Comparison of ENCODE assay signal across 8 cellular contexts in genomic region chr17:3667366-3668278, GRCh38. TPM values are rescaled to one million over a fixed set of nuclear protein-coding genes. Genes with fewer than 3 reads are reported as not detected.
DNase-seq lines count a peak whose midpoint lies in the region; ATAC-seq lines count a peak whose summit lies in the region.

No MANE protein-coding gene starts in this region.

- peak overlapping the region; percentile 91 for H3K4me3 Mint-ChIP-seq in activated CD8-positive, alpha-beta T cell treated with anti-CD3 and anti-CD28 coated beads, Interleukin-2, amount 10 ng/mL, durations not matched to agents 7 days and 5 days

- peak overlapping the region; percentile 70 for H3K9ac ChIP-seq in muscle layer of colon (ENCODE audit: low read length)

- H3K4me3 ChIP-seq in muscle layer of colon (ENCODE audit: low read depth in 1 of 2, low read length in 2 of 2): peak overlapping the region; percentile 70 to 74

- CTCF ChIA-PET in activated CD8-positive, alpha-beta T cell treated with anti-CD3 and anti-CD28 coated beads, Interleukin-2, amount 10 ng/mL, durations not matched to agents 7 days and 5 days (lab: Charles Lee): no interaction called here

- peaks cover 27% of the 10 kb centered on the region for H3K4me1 ChIP-seq in muscle layer of colon (ENCODE audit: insufficient read depth, low read length)

- no peaks in the 10 kb centered on the region for H3K27me3 Mint-ChIP-seq in activated CD8-positive, alpha-beta T cell treated with anti-CD3 and anti-CD28 coated beads, Interleukin-2, amount 10 ng/mL, durations not matched to agents 7 days and 5 days (ENCODE audit: low read depth)

- H3K27me3 ChIP-seq in muscle layer of colon (ENCODE audit: control insufficient read depth in 1 of 2, insufficient read depth in 2 of 2, low read length in 2 of 2): no peaks in the 10 kb centered on the region

- H3K9me3 ChIP-seq in muscle layer of colon (ENCODE audit: low read length): no peaks in the 10 kb centered on the region

- H3K36me3 ChIP-seq in muscle layer of colon (ENCODE audit: insufficient read depth, low read length): peaks cover 28% of the 10 kb centered on the region

- H3K36me3 Mint-ChIP-seq in activated CD8-positive, alpha-beta T cell treated with anti-CD3 and anti-CD28 coated beads, Interleukin-2, amount 10 ng/mL, durations not matched to agents 7 days and 5 days (ENCODE audit: low read depth): peaks cover 13% of the 10 kb centered on the region

- peak; percentile 47 for DNase-seq in G401 (ENCODE audit: low spot score)
- DNase-seq in LoVo (ENCODE audit: low spot score): peak; percentile 90
- DNase-seq in activated CD8-positive, alpha-beta T cell treated with anti-CD3 and anti-CD28 coated beads, Interleukin-2, amount 10 ng/mL, durations not matched to agents 7 days and 5 days: peak; percentile 30
- peak; percentile 94 for DNase-seq in fibroblast of gingiva (ENCODE audit: low read depth)
- peak; percentile 93 for DNase-seq in ureter (ENCODE audit: low spot score)
- DNase-seq in activated CD4-positive, alpha-beta T cell treated with anti-CD3 and anti-CD28 coated beads, Interleukin-2, amount 50 U/mL, for 48 hours: no peak

- in situ Hi-C loops in G401 (cut with HindIII; ENCODE audit: low sequenced_read_pairs): no loop called here

- H3K27ac ChIP-seq in muscle layer of colon (ENCODE audit: low read depth, low read length): peak overlapping the region; percentile 94

- H3K4me1 Mint-ChIP-seq in activated CD8-positive, alpha-beta T cell treated with anti-CD3 and anti-CD28 coated beads, Interleukin-2, amount 10 ng/mL, durations not matched to agents 7 days and 5 days (ENCODE audit: low read depth): peaks cover 23% of the 10 kb centered on the region

- POLR2A ChIA-PET in activated CD8-positive, alpha-beta T cell treated with anti-CD3 and anti-CD28 coated beads, Interleukin-2, amount 10 ng/mL, durations not matched to agents 7 days and 5 days (lab: Charles Lee): interaction anchor here (0.6 to 0.7 kb wide), 2 partner anchors 23 to 56 kb away, joined by 3 read pairs; partner anchors contain the start of gene HASPIN

- H3K27ac Mint-ChIP-seq in activated CD8-positive, alpha-beta T cell treated with anti-CD3 and anti-CD28 coated beads, Interleukin-2, amount 10 ng/mL, durations not matched to agents 7 days and 5 days: no peak overlapping the region

- ATAC-seq in GM21737 (IDR thresholded peaks at IDR 0.05; ENCODE audit: unreplicated experiment): peak; percentile 15
- ATAC-seq in activated CD8-positive, alpha-beta T cell treated with anti-CD3 and anti-CD28 coated beads, Interleukin-2, amount 10 ng/mL, durations not matched to agents 7 days and 5 days: peak; percentile 11

- no peaks in the 10 kb centered on the region for H3K9me3 Mint-ChIP-seq in activated CD8-positive, alpha-beta T cell treated with anti-CD3 and anti-CD28 coated beads, Interleukin-2, amount 10 ng/mL, durations not matched to agents 7 days and 5 days (ENCODE audit: insufficient read depth)

RNA-seq across cellular contexts. Expression of gene TAX1BP3, which starts 0.8 kb away (rescaled TPM):
- 111 and 146 TPM in 2 replicates for total RNA-seq in G401 (2014; rRNA removed; shearing (Covaris generic))
- 10 to 100 TPM; 16.1 to 18.0 TPM for total RNA-seq in activated CD8-positive, alpha-beta T cell treated with anti-CD3 and anti-CD28 coated beads, Interleukin-2, amount 10 ng/mL, durations not matched to agents 7 days and 5 days
- total RNA-seq in ureter: 152 TPM

RNA-seq across cellular contexts. Expression of gene EMC6, which starts 1.0 kb away (rescaled TPM):
- total RNA-seq in G401 (2014; rRNA removed; shearing (Covaris generic)): 101 and 105 TPM in 2 replicates
- 10 to 100 TPM; 39.7 to 43.1 TPM for total RNA-seq in activated CD8-positive, alpha-beta T cell treated with anti-CD3 and anti-CD28 coated beads, Interleukin-2, amount 10 ng/mL, durations not matched to agents 7 days and 5 days
- 24.3 TPM for total RNA-seq in ureter

RNA-seq across cellular contexts. Expression of gene P2RX5, which starts 28.3 kb away (rescaled TPM):
- total RNA-seq in G401 (2014; rRNA removed; shearing (Covaris generic)): 1.0 and 12.9 TPM in 2 replicates
- 1 to 10 TPM; 7.8 to 8.1 TPM for total RNA-seq in activated CD8-positive, alpha-beta T cell treated with anti-CD3 and anti-CD28 coated beads, Interleukin-2, amount 10 ng/mL, durations not matched to agents 7 days and 5 days
- total RNA-seq in ureter: 3.0 TPM

RNA-seq across cellular contexts. Expression of gene CTNS, which starts 31.1 kb away (rescaled TPM):
- total RNA-seq in G401 (2014; rRNA removed; shearing (Covaris generic)): 22.2 and 28.2 TPM in 2 replicates
- 1 to 10 TPM; 7.7 to 9.7 TPM for total RNA-seq in activated CD8-positive, alpha-beta T cell treated with anti-CD3 and anti-CD28 coated beads, Interleukin-2, amount 10 ng/mL, durations not matched to agents 7 days and 5 days
- 11.7 TPM for total RNA-seq in ureter

RNA-seq across cellular contexts. Expression of gene SHPK, which starts 31.6 kb away (rescaled TPM):
- 37.8 and 41.2 TPM in 2 replicates for total RNA-seq in G401 (2014; rRNA removed; shearing (Covaris generic))
- total RNA-seq in activated CD8-positive, alpha-beta T cell treated with anti-CD3 and anti-CD28 coated beads, Interleukin-2, amount 10 ng/mL, durations not matched to agents 7 days and 5 days: 10 to 100 TPM; 12.0 to 12.5 TPM
- 22.8 TPM for total RNA-seq in ureter

Comparison
In these comparisons a context has a peak if more than half of its experiments do, and no peak if none do; other contexts are left out.
1. DNase-seq: peak in G401 (single experiment), LoVo (single experiment), activated CD8-positive, alpha-beta T cell treated with anti-CD3 and anti-CD28 coated beads, Interleukin-2, amount 10 ng/mL, durations not matched to agents 7 days and 5 days (single experiment), fibroblast of gingiva (single experiment) and ureter (single experiment); none in activated CD4-positive, alpha-beta T cell treated with anti-CD3 and anti-CD28 coated beads, Interleukin-2, amount 50 U/mL, for 48 hours (0 of 2).